ENCODE assay signal across 8 cellular contexts in the genomic region with DNA sequence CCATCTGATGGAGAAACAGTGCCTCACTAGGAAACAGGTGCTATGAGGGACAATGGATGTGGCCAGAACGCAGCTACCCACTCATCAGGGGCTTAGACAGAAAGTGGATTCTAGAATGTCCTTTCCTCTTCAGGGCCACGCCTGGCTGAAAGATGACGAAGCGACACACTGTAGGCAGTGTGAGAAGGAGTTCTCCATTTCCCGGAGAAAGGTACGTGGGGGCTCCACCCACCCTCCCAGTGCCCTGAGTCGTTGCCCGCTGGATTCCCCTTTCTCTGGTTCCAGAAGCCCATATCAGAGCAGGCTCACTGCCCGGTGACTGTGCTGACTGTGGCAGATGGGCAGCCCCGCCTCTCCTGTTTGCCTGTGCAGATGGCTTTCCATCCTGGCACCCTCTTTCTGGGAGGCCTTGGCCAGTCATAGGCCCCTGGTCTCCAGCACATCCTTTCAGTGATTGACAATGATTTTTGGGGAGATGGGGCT. TPM values are rescaled to one million over a fixed set of nuclear protein-coding genes. Genes with fewer than 3 reads are reported as not detected.
DNase-seq lines count a peak whose midpoint lies in the region; ATAC-seq and TF ChIP-seq lines count a peak whose summit lies in the region.

No MANE protein-coding gene starts in this region.

- CTCF ChIA-PET in Panc1 (lab: Charles Lee) (no interaction called here), HEK293T (lab: Yijun Ruan, JAX) (no interaction called here)

- H3K4me1 ChIP-seq in Panc1 (ENCODE audit: control insufficient read depth, insufficient read depth, low read length), result peaks cover 40% of the 10 kb centered on the region

- H3K4me3 ChIP-seq in Panc1 (ENCODE audit: low read depth in 2 of 2, low read length in 2 of 2) (no peak overlapping the region), fibroblast of mammary gland (ENCODE audit: control insufficient read depth, low read depth, low read length) (no peak overlapping the region)

- no peaks in the 10 kb centered on the region for H3K27me3 ChIP-seq in Panc1 (ENCODE audit: control insufficient read depth, insufficient read depth, low read length)

- peak; percentile 83 for DNase-seq in DMS 273 treated with DMSO at 0.1 percent for 48 hours (lab: John Stamatoyannopoulos, UW)
- no peak for DNase-seq in Panc1 (ENCODE audit: low read depth, low spot score)
- DNase-seq in fibroblast of mammary gland (ENCODE audit: low read depth), result peak; percentile 47
- peak; percentile 52 for DNase-seq in pons (ENCODE audit: low spot score)
- no peak for DNase-seq in HEK293T (ENCODE audit: extremely low spot score)
- no peak for DNase-seq in activated gamma-delta T cell (lab: John Stamatoyannopoulos, UW)
- DNase-seq in central memory CD4-positive, alpha-beta T cell, result no peak

- H3K36me3 ChIP-seq in Panc1 (ENCODE audit: control insufficient read depth, insufficient read depth, low read length), result peaks cover 3% of the 10 kb centered on the region

- H3K9me3 ChIP-seq in Panc1 (ENCODE audit: control insufficient read depth, insufficient read depth, low read depth, low read length), result no peaks in the 10 kb centered on the region

- intact Hi-C loops in Panc1 (cut with micrococcal nuclease; ENCODE audit: unreplicated experiment), result no loop called here

- POLR2A ChIA-PET in Panc1 (lab: Charles Lee), result no interaction called here
- POLR2A ChIA-PET in HEK293T (lab: Yijun Ruan, JAX), result interaction anchor here (0.8 to 4.6 kb wide), 5 partner anchors 10 to 61 kb away, joined by 3 to 39 read pairs (median 4); a partner anchor contains a TSS

- peak; percentile 34 for ATAC-seq in Panc1
- ATAC-seq in GM19397 (IDR thresholded peaks at IDR 0.05; ENCODE audit: unreplicated experiment), result no peak

- BruUV-seq in Panc1 (replicated peaks; lab: Mats Ljungman, UMichigan), result no TSS peak

- H3K27ac ChIP-seq in Panc1 (ENCODE audit: low read length), result peak overlapping the region; percentile 25; the same call in 1 of the 2 replicates

- TF ChIP-seq CTCF in Panc1 (IDR thresholded peaks at IDR 0.05), result no peak
- TF ChIP-seq CTCF in fibroblast of mammary gland (conservative IDR thresholded peaks at IDR 0.05; ENCODE audit: control insufficient read depth, insufficient read depth, low read depth, low read length), result no peak

- in situ Hi-C loops in Panc1 (cut with HindIII; ENCODE audit: low pct_unique_long_range_greater_than_20kb, low sequenced_read_pairs), result no loop called here

TF ChIP-seq in HEK293T, 16 proteins besides CTCF, POLR2A, EP300 and RAD21:
- TF ChIP-seq SP1 (IDR thresholded peaks at IDR 0.05) (no peak), NFRKB (IDR thresholded peaks at IDR 0.05) (no peak)

RNA-seq across cellular contexts. Expression of a gene that starts 16.0 kb away (rescaled TPM):
- 587 TPM for total RNA-seq in Panc1 (2021; ENCODE audit: unreplicated experiment)
- polyA plus RNA-seq in Panc1 (2012; ENCODE audit: insufficient read length), result 477 TPM

RNA-seq across cellular contexts. Expression of a gene that starts 57.1 kb away (rescaled TPM):
- 66.3 TPM for total RNA-seq in Panc1 (2021; ENCODE audit: unreplicated experiment)
- 51.6 TPM for polyA plus RNA-seq in Panc1 (2012; ENCODE audit: insufficient read length)

Comparison
In these comparisons a context has a peak if more than half of its experiments do, and no peak if none do; other contexts are left out.
1. DNase-seq: peak in DMS 273 treated with DMSO at 0.1 percent for 48 hours (single experiment), fibroblast of mammary gland (single experiment) and pons (single experiment); none in Panc1 (single experiment), HEK293T (single experiment), activated gamma-delta T cell (single experiment) and central memory CD4-positive, alpha-beta T cell (single experiment).